Comparison of ENCODE assay signal across 8 cellular contexts in genomic region chr19:10858204-10858828, GRCh38. TPM values are rescaled to one million over a fixed set of nuclear protein-coding genes. Genes with fewer than 3 reads are reported as not detected.
DNase-seq lines count a peak whose midpoint lies in the region; ATAC-seq and TF ChIP-seq lines count a peak whose summit lies in the region.

No MANE protein-coding gene starts in this region.

- H3K4me2 ChIP-seq in SK-N-SH: no peak overlapping the region

- no peak for TF ChIP-seq POLR2A in erythroblast (IDR thresholded peaks at IDR 0.05; ENCODE audit: low read length)

- peaks cover 6% of the 10 kb centered on the region for H3F3A ChIP-seq in SK-N-SH (replicated peaks; ENCODE audit: insufficient read depth)

- WGBS in SK-N-SH (ENCODE audit: low lambda C conversion rate): 33% methylated on average over 3 of the region's 4 CpGs

- no peaks in the 10 kb centered on the region for H3K36me3 ChIP-seq in SK-N-SH (replicated peaks in 1 of 2; ENCODE audit: control insufficient read depth in 1 of 2, insufficient read depth in 2 of 2, low read length in 1 of 2)

- no peaks in the 10 kb centered on the region for H4K20me1 ChIP-seq in SK-N-SH (ENCODE audit: insufficient read depth)

- peak; percentile 47 for TF ChIP-seq RAD21 in SK-N-SH (IDR thresholded peaks at IDR 0.05; ENCODE audit: low read length)

- no peak overlapping the region for H3K9ac ChIP-seq in SK-N-SH

- no peaks in the 10 kb centered on the region for H3K9me3 ChIP-seq in SK-N-SH

- H3K27ac ChIP-seq in SK-N-SH (ENCODE audit: low read depth in 2 of 2, low read length in 1 of 2): no peak overlapping the region

- DNase-seq in activated gamma-delta T cell treated with Interleukin-2 at 50 U/mL for 16 hours (peak; percentile 31), activated gamma-delta T cell (lab: John Stamatoyannopoulos, UW) (no peak), SK-N-SH (peak; percentile 69), erythroblast (lab: John Stamatoyannopoulos, UW) (peak; percentile 58 to 77)
- DNase-seq in stimulated activated naive CD8-positive, alpha-beta T cell treated with anti-CD3 and anti-CD28 coated beads, Interleukin-15, Interleukin-2, amounts not matched to agents 100 U/mL and 50 U/mL, for 24 hours: peak; percentile 72

- H3K4me1 ChIP-seq in SK-N-SH (ENCODE audit: control insufficient read depth in 1 of 2, insufficient read depth in 2 of 2, low read depth in 1 of 2, low read length in 1 of 2): no peaks in the 10 kb centered on the region

- H3K27me3 ChIP-seq in SK-N-SH (ENCODE audit: insufficient read depth): no peaks in the 10 kb centered on the region

- TF ChIP-seq EP300 in SK-N-SH (IDR thresholded peaks at IDR 0.05; ENCODE audit: borderline replicate concordance in 1 of 2, low read depth in 1 of 2, low read length in 1 of 2): no peak

- TF ChIP-seq CTCF in SK-N-SH (IDR thresholded peaks at IDR 0.05): peak; percentile 95

- peak; percentile 40 for ATAC-seq in stimulated activated naive CD8-positive, alpha-beta T cell treated with anti-CD3 and anti-CD28 coated beads, Interleukin-15, Interleukin-2, amounts not matched to agents 100 U/mL and 50 U/mL, for 24 hours
- ATAC-seq in HG03196 (IDR thresholded peaks at IDR 0.05; ENCODE audit: unreplicated experiment): no peak
- ATAC-seq in GM21423 (IDR thresholded peaks at IDR 0.05; ENCODE audit: unreplicated experiment): no peak
- ATAC-seq in GM18858 (IDR thresholded peaks at IDR 0.05; ENCODE audit: unreplicated experiment): no peak

- no peaks in the 10 kb centered on the region for H3K79me2 ChIP-seq in SK-N-SH (ENCODE audit: insufficient read depth)

- CTCF ChIA-PET in SK-N-SH (lab: Yijun Ruan, JAX): interaction anchor here (0.5 to 5.4 kb wide), 19 partner anchors 8 to 187 kb away, joined by 3 to 37 read pairs (median 4); partner anchors contain the start of genes DNM2, QTRT1 and TMED1

- no peaks in the 10 kb centered on the region for H3K9me2 ChIP-seq in SK-N-SH

- no peak overlapping the region for H2AFZ ChIP-seq in SK-N-SH (ENCODE audit: low read depth)

- POLR2A ChIA-PET in SK-N-SH (lab: Yijun Ruan, JAX): no interaction called here

- H3K4me3 ChIP-seq in SK-N-SH (ENCODE audit: low read depth in 2 of 2, low read length in 1 of 2): peak overlapping the region in 1 of 2 experiments; percentile 52; a peak in 1 of 4 replicates

TF ChIP-seq in SK-N-SH, 30 proteins besides CTCF, POLR2A, EP300 and RAD21:
- TF ChIP-seq SMC3 (IDR thresholded peaks at IDR 0.05; ENCODE audit: low read depth, low read length) (peak; percentile 51), EZH2phosphoT487 (IDR thresholded peaks at IDR 0.05; ENCODE audit: borderline replicate concordance, low read depth) (no peak)

RNA-seq across cellular contexts. Expression of gene C19orf38, which starts 10.1 kb away (rescaled TPM):
- 0.05 and 0.15 TPM in 2 replicates for polyA plus RNA-seq in SK-N-SH (2012; rRNA removed)
- 0.06 and 0.07 TPM in 2 replicates for polyA plus RNA-seq in SK-N-SH (2012; cell fraction: cytosol; rRNA removed)
- 0.13 and 0.35 TPM in 2 replicates for polyA plus RNA-seq in SK-N-SH (2012; cell fraction: nucleus; rRNA removed)

RNA-seq across cellular contexts. Expression of gene CARM1, which starts 13.0 kb away (rescaled TPM):
- polyA plus RNA-seq in SK-N-SH (2012; rRNA removed): 38.2 and 62.2 TPM in 2 replicates
- 27.2 and 45.0 TPM in 2 replicates for polyA plus RNA-seq in SK-N-SH (2012; cell fraction: cytosol; rRNA removed)
- 80.0 and 95.2 TPM in 2 replicates for polyA plus RNA-seq in SK-N-SH (2012; cell fraction: nucleus; rRNA removed)

RNA-seq across cellular contexts. Expression of gene TMED1, which starts 22.3 kb away (rescaled TPM):
- 77.7 and 92.4 TPM in 2 replicates for polyA plus RNA-seq in SK-N-SH (2012; rRNA removed)
- 48.7 and 73.5 TPM in 2 replicates for polyA plus RNA-seq in SK-N-SH (2012; cell fraction: cytosol; rRNA removed)
- polyA plus RNA-seq in SK-N-SH (2012; cell fraction: nucleus; rRNA removed): 41.0 and 42.2 TPM in 2 replicates
